8 cellular contexts compared by ENCODE assay signal in the genomic region with DNA sequence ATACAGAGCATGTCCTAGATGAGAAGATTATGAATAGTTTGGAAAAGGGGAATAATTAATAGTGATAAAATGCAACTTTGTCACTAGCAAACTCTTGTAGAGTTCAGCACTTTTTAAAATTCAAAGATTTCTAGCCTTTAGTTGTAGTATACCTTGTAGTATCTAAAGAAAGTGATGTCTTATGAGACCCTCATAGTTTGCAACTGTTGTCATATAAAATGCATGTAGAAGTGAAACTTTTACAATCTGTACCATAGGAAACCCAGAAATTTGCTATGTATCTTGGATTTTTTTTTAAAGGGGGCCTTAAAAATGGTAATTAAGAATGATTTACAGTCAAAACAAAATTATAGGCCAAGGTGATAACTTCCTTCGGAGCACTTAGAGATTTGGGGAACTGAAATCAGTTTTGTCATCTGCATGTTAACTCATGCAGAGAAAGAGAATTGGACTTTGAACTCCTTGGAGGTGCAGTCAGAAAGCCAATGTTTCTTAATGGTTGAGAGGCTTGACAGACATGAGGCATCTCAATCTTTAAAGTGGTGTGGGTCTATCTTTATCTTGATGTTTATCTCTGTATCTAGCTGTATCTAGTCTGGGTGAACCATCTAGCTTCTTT. TPM values are rescaled to one million over a fixed set of nuclear protein-coding genes. Genes with fewer than 3 reads are reported as not detected.
DNase-seq lines count a peak whose midpoint lies in the region; ATAC-seq and TF ChIP-seq lines count a peak whose summit lies in the region.

No MANE protein-coding gene starts in this region.

- DNase-seq in Karpas-422 = peak; percentile 88
- DNase-seq in hepatocyte (ENCODE audit: low spot score) = no peak
- no peak for DNase-seq in GF-D8 (lab: John Stamatoyannopoulos, UW)
- DNase-seq in WERI-Rb-1 = no peak
- DNase-seq in NCI-H524 (lab: John Stamatoyannopoulos, UW) = no peak
- DNase-seq in COLO829 (ENCODE audit: low spot score) = no peak

- no peaks in the 10 kb centered on the region for H3K36me3 ChIP-seq in Karpas-422 (ENCODE audit: insufficient read depth, low read length)
- no peaks in the 10 kb centered on the region for H3K36me3 ChIP-seq in hepatocyte (replicated peaks; ENCODE audit: insufficient read depth, low read depth)
- no peaks in the 10 kb centered on the region for H3K36me3 ChIP-seq in WERI-Rb-1

- peak overlapping the region; percentile 99 for H3K4me3 ChIP-seq in GM08714 (ENCODE audit: low read length)
- H3K4me3 ChIP-seq in Karpas-422 (ENCODE audit: low read length) = 0 out of 2 replicates have a peak overlapping the region, but pooled peaks have one; percentile 37
- no peak overlapping the region for H3K4me3 ChIP-seq in hepatocyte
- no peak overlapping the region for H3K4me3 ChIP-seq in WERI-Rb-1 (ENCODE audit: low read depth, low read length)

- WGBS in hepatocyte (ENCODE audit: low lambda C conversion rate, missing lambda C conversion rate) = 26% methylated on average over 1 of the region's 1 CpG

- H3K27me3 ChIP-seq in Karpas-422 (ENCODE audit: low read length) = no peaks in the 10 kb centered on the region
- no peaks in the 10 kb centered on the region for H3K27me3 ChIP-seq in hepatocyte
- H3K27me3 ChIP-seq in WERI-Rb-1 (ENCODE audit: insufficient read depth, low read depth, severe bottlenecking) = no peaks in the 10 kb centered on the region

- H3K4me2 ChIP-seq in Karpas-422 (ENCODE audit: low read depth, low read length, poor library complexity, severe bottlenecking) = peak overlapping the region; percentile 60
- peak overlapping the region; percentile 81 for H3K4me2 ChIP-seq in hepatocyte

- TF ChIP-seq CTCF in hepatocyte (IDR thresholded peaks at IDR 0.05; ENCODE audit: poor library complexity) = no peak
- TF ChIP-seq CTCF in WERI-Rb-1 (IDR thresholded peaks at IDR 0.05; ENCODE audit: low read depth, low read length) = no peak

- H3K9me3 ChIP-seq in Karpas-422 (ENCODE audit: low read length) (no peaks in the 10 kb centered on the region), hepatocyte (ENCODE audit: low read depth) (no peaks in the 10 kb centered on the region), WERI-Rb-1 (ENCODE audit: severe bottlenecking) (peaks cover 2% of the 10 kb centered on the region)

- ATAC-seq in GM21528 (IDR thresholded peaks at IDR 0.05; ENCODE audit: low FRiP score, unreplicated experiment) = peak; percentile 69

- H3K9me2 ChIP-seq in Karpas-422 (replicated peaks; ENCODE audit: insufficient read depth, low read length) (no peaks in the 10 kb centered on the region), hepatocyte (replicated peaks; ENCODE audit: insufficient read depth) (no peaks in the 10 kb centered on the region)

- H3K9ac ChIP-seq in Karpas-422 (ENCODE audit: low read length) = no peak overlapping the region

- H3K79me2 ChIP-seq in Karpas-422 (ENCODE audit: low read length) (no peaks in the 10 kb centered on the region), hepatocyte (no peaks in the 10 kb centered on the region)

- H2AFZ ChIP-seq in Karpas-422 (ENCODE audit: low read length) = no peak overlapping the region
- no peak overlapping the region for H2AFZ ChIP-seq in hepatocyte

- H3K27ac ChIP-seq in Karpas-422 (ENCODE audit: low read length) = no peak overlapping the region
- H3K27ac ChIP-seq in hepatocyte = no peak overlapping the region
- H3K27ac ChIP-seq in WERI-Rb-1 = no peak overlapping the region

- H3K4me1 ChIP-seq in Karpas-422 (ENCODE audit: low read length) (peaks cover 33% of the 10 kb centered on the region), hepatocyte (ENCODE audit: insufficient read depth) (peaks cover 4% of the 10 kb centered on the region)

- H4K20me1 ChIP-seq in Karpas-422 (ENCODE audit: insufficient read depth, low read depth, low read length) (no peaks in the 10 kb centered on the region), hepatocyte (ENCODE audit: insufficient read depth, poor library complexity, severe bottlenecking) (no peaks in the 10 kb centered on the region)

RNA-seq across cellular contexts. Expression of a gene that starts 1.3 kb away (rescaled TPM):
- total RNA-seq in Karpas-422 (2014; rRNA removed; shearing (Covaris generic); ENCODE audit: low replicate concordance) = 0.07 and 0.15 TPM in 2 replicates
- 2.4 and 4.9 TPM in 2 replicates for total RNA-seq in hepatocyte
- polyA plus RNA-seq in hepatocyte = 0.13 and 0.76 TPM in 2 replicates

Comparison
In these comparisons a context has a peak if more than half of its experiments do, and no peak if none do; other contexts are left out.
1. H3K4me3 ChIP-seq: peak in GM08714 (single experiment) and Karpas-422 (single experiment); none in hepatocyte (single experiment) and WERI-Rb-1 (single experiment).